Comparison of ENCODE assay signal across 9 cellular contexts in genomic region chr6:27893059-27893835, GRCh38. TPM values are rescaled to one million over a fixed set of nuclear protein-coding genes. Genes with fewer than 3 reads are reported as not detected.
A peak's percentile ranks its signal among the peaks of the same experiment; 100 is the strongest.
DNase-seq lines count a peak whose midpoint lies in the region; ATAC-seq and TF ChIP-seq lines count a peak whose summit lies in the region.
"Had no signal": no experiment of that assay in that cellular context is flagged by ENCODE, and none has a peak within 500 bp of the region (broad histone marks: within the 10 kb centered on the region; RNA-seq: fewer than 3 reads in every experiment).

No MANE protein-coding gene starts in this region.

- H3K4me3 Mint-ChIP-seq in activated B cell treated with CpG ODN at 0.5 μM for 24 hours, result no peak overlapping the region
- H3K4me3 Mint-ChIP-seq: IgD-negative memory B cell had no signal

- intact Hi-C loops in activated B cell treated with CpG ODN at 0.5 μM for 24 hours (cut with micrococcal nuclease), result loop anchor here (1.0 to 10.0 kb wide), 16 partner anchors 21 to 1872 kb away; partner anchors contain the start of gene ABT1

- no peaks in the 10 kb centered on the region for H3K9me3 Mint-ChIP-seq in activated B cell treated with CpG ODN at 0.5 μM for 24 hours
- H3K9me3 Mint-ChIP-seq: IgD-negative memory B cell had no signal

- no peaks in the 10 kb centered on the region for H3K27me3 Mint-ChIP-seq in activated B cell treated with CpG ODN at 0.5 μM for 24 hours
- H3K27me3 Mint-ChIP-seq: IgD-negative memory B cell had no signal

- H3K4me3 ChIP-seq in AG09309 (ENCODE audit: control insufficient read depth, low read depth, low read length), result peak overlapping the region; percentile 44

- H3K4me1 Mint-ChIP-seq in activated B cell treated with CpG ODN at 0.5 μM for 24 hours, result peaks cover 32% of the 10 kb centered on the region

- in situ Hi-C loops in GM18951 (cut with MboI; ENCODE audit: low sequenced_read_pairs, unreplicated experiment), result loop anchor here (10.0 kb wide), 1 partner anchor 738 kb away; no protein-coding TSS in a partner anchor

- TF ChIP-seq CTCF in AG09309 (IDR thresholded peaks at IDR 0.05; ENCODE audit: control insufficient read depth, insufficient read depth, low read depth, low read length, missing control alignments) (no peak), activated B cell treated with CpG ODN at 0.5 μM for 24 hours (IDR thresholded peaks at IDR 0.05) (no peak)

- CTCF ChIA-PET in activated B cell treated with CpG ODN at 0.5 μM for 24 hours (lab: Charles Lee), result interaction anchor here (0.9 to 5.6 kb wide), 15 partner anchors 20 to 766 kb away, joined by 3 to 70 read pairs (median 6); a partner anchor contains a TSS

- peak; percentile 93 for DNase-seq in AG09309 (ENCODE audit: low read depth)
- peak; percentile 95 for DNase-seq in NCI-H226
- DNase-seq in activated B cell treated with CpG ODN at 0.5 μM for 24 hours, result peak; percentile 67
- DNase-seq in cerebellar nuclear complex (lab: John Stamatoyannopoulos, UW), result peak; percentile 16 to 42
- DNase-seq in kidney tubule cell (ENCODE audit: low spot score), result peak; percentile 99
- DNase-seq in stimulated activated CD4-positive, alpha-beta T cell treated with anti-CD3 and anti-CD28 coated beads, Interleukin-1b, Interleukin-23, amount 100 ng/mL, for 24 hours (ENCODE audit: low read depth in 4 of 4, low spot score in 1 of 4), result peak in 3 of 4 experiments; percentile 52 to 77 (median 68)

- TF ChIP-seq POLR2A in GM18951 (IDR thresholded peaks at IDR 0.05; ENCODE audit: extremely low read depth, insufficient read depth, insufficient read length), result peak; percentile 100

- POLR2A ChIA-PET in activated B cell treated with CpG ODN at 0.5 μM for 24 hours (lab: Charles Lee), result interaction anchor here (0.5 to 6.5 kb wide), 67 partner anchors 9 to 1876 kb away, joined by 3 to 626 read pairs (median 8); partner anchors contain the start of genes HFE, ZKSCAN8, ZNF184 and ZNF391

- H3K36me3 Mint-ChIP-seq in activated B cell treated with CpG ODN at 0.5 μM for 24 hours (ENCODE audit: low read depth), result peaks cover 9% of the 10 kb centered on the region
- H3K36me3 Mint-ChIP-seq: IgD-negative memory B cell had no signal

- ATAC-seq in HG03175 (IDR thresholded peaks at IDR 0.05; ENCODE audit: unreplicated experiment), result peak; percentile 51
- ATAC-seq in activated B cell treated with CpG ODN at 0.5 μM for 24 hours (ENCODE audit: low read depth), result peak; percentile 71

- H3K27ac Mint-ChIP-seq in activated B cell treated with CpG ODN at 0.5 μM for 24 hours, result no peak overlapping the region

RNA-seq across cellular contexts. Expression of gene OR2B2, which starts 18.9 kb away (rescaled TPM):
- total RNA-seq in activated B cell treated with CpG ODN at 0.5 μM for 24 hours, result not detected in 2 replicates

Comparison
In these comparisons a context has a peak if more than half of its experiments do, and no peak if none do; other contexts are left out.
1. Peak in every context shown above with its lines: DNase-seq, ATAC-seq and H3K4me3 ChIP-seq.
2. DNase-seq: peak in every context shown above with its lines; median percentile 99 in kidney tubule cell; 95 in NCI-H226; 93 in AG09309; 68 in stimulated activated CD4-positive, alpha-beta T cell treated with anti-CD3 and anti-CD28 coated beads, Interleukin-1b, Interleukin-23, amount 100 ng/mL, for 24 hours; 67 in activated B cell treated with CpG ODN at 0.5 μM for 24 hours; 29 in cerebellar nuclear complex.